ENCODE assay signal across 10 cellular contexts in the genomic region with DNA sequence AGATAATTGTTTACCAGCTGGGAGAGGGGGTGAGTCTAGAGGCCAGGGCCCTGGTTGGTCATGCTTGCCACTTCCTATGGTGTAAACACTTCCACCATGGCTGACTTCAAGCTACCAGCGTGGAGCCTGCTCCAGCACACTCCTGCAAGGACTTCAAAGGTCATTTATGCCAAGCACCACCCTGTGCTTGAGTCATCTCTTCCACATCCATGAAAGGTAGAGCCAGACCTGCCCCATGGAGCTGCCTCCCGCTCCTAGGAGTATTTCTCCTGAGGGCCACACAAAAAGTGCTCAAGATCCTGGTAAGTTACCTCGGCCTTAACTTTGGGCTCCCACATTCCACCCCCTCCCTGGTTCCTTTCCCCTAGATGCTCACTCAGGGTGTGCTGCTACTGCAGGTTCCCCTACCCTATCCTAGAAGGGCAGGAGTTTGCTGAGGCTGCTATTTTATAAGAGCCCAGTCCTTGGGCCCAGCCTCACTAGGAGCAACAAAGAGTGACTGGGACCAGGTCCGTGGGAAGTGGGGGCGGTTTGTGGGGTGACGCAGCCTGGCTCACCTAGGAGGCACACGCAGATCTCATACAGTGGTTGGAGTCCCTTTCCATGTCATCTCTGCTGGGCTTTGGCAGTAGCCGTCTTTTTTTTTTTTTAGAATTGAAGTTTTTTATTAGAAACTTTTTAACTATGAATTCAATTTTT. TPM values are rescaled to one million over a fixed set of nuclear protein-coding genes. Genes with fewer than 3 reads are reported as not detected.
DNase-seq lines count a peak whose midpoint lies in the region; ATAC-seq and TF ChIP-seq lines count a peak whose summit lies in the region.
"Had no signal": no experiment of that assay in that cellular context is flagged by ENCODE, and none has a peak within 500 bp of the region (broad histone marks: within the 10 kb centered on the region; RNA-seq: fewer than 3 reads in every experiment).

No MANE protein-coding gene starts in this region.

- peak; percentile 70 for ATAC-seq in stimulated activated naive CD8-positive, alpha-beta T cell treated with anti-CD3 and anti-CD28 coated beads, Interleukin-15, Interleukin-2, amounts not matched to agents 100 U/mL and 50 U/mL, for 24 hours
- ATAC-seq in stimulated activated naive CD8-positive, alpha-beta T cell treated with anti-CD3 and anti-CD28 coated beads, Interleukin-15, amount 100 ng/mL, for 72 hours, result no peak
- ATAC-seq in omental fat pad (ENCODE audit: low FRiP score) (peak; percentile 1), GM19452 (IDR thresholded peaks at IDR 0.05; ENCODE audit: unreplicated experiment) (no peak)
- ATAC-seq: natural killer cell had no signal

- peaks cover 15% of the 10 kb centered on the region for H3K27me3 Mint-ChIP-seq in stimulated activated naive CD8-positive, alpha-beta T cell treated with anti-CD3 and anti-CD28 coated beads, Interleukin-15, amount 100 ng/mL, for 72 hours
- no peaks in the 10 kb centered on the region for H3K27me3 Mint-ChIP-seq in mesothelial cell of epicardium (ENCODE audit: low read depth)

- no peak overlapping the region for H3K4me3 Mint-ChIP-seq in stimulated activated naive CD8-positive, alpha-beta T cell treated with anti-CD3 and anti-CD28 coated beads, Interleukin-15, amount 100 ng/mL, for 72 hours
- H3K4me3 Mint-ChIP-seq in mesothelial cell of epicardium, result no peak overlapping the region
- H3K4me3 Mint-ChIP-seq: natural killer cell had no signal

- peaks cover 0 to 4% of the 10 kb centered on the region in 2 donors for H3K9me3 Mint-ChIP-seq in stimulated activated naive CD8-positive, alpha-beta T cell treated with anti-CD3 and anti-CD28 coated beads, Interleukin-15, amount 100 ng/mL, for 72 hours
- H3K9me3 Mint-ChIP-seq in mesothelial cell of epicardium, result peaks cover 5% of the 10 kb centered on the region
- H3K9me3 Mint-ChIP-seq: natural killer cell had no signal

- TF ChIP-seq CTCF in omental fat pad (IDR thresholded peaks at IDR 0.05), result no peak
- TF ChIP-seq CTCF in mesothelial cell of epicardium (IDR thresholded peaks at IDR 0.05; ENCODE audit: unreplicated experiment), result no peak

- H3K36me3 Mint-ChIP-seq in mesothelial cell of epicardium, result no peaks in the 10 kb centered on the region
- H3K36me3 Mint-ChIP-seq: natural killer cell had no signal

- H3K4me1 Mint-ChIP-seq in stimulated activated naive CD8-positive, alpha-beta T cell treated with anti-CD3 and anti-CD28 coated beads, Interleukin-15, amount 100 ng/mL, for 72 hours, result peaks cover 27% of the 10 kb centered on the region
- H3K4me1 Mint-ChIP-seq in mesothelial cell of epicardium, result peaks cover 23% of the 10 kb centered on the region

- no peak overlapping the region for H3K27ac Mint-ChIP-seq in stimulated activated naive CD8-positive, alpha-beta T cell treated with anti-CD3 and anti-CD28 coated beads, Interleukin-15, amount 100 ng/mL, for 72 hours
- H3K27ac Mint-ChIP-seq in mesothelial cell of epicardium, result no peak overlapping the region
- H3K27ac Mint-ChIP-seq: natural killer cell had no signal

- DNase-seq in stimulated activated naive CD8-positive, alpha-beta T cell treated with anti-CD3 and anti-CD28 coated beads, Interleukin-15, Interleukin-2, amounts not matched to agents 100 U/mL and 50 U/mL, for 24 hours, result peak; percentile 61
- DNase-seq in stimulated activated naive CD8-positive, alpha-beta T cell treated with anti-CD3 and anti-CD28 coated beads, Interleukin-15, amount 100 ng/mL, for 72 hours, result no peak
- DNase-seq in astrocyte of the hippocampus (ENCODE audit: low read depth, low spot score) (peak; percentile 56), omental fat pad (ENCODE audit: low spot score) (no peak), hepatic stellate cell (ENCODE audit: low spot score) (no peak), mesothelial cell of epicardium (ENCODE audit: low spot score in 2 of 2, unreplicated experiment in 2 of 2) (no peak), glomerular visceral epithelial cell (ENCODE audit: extremely low spot score) (no peak)
- DNase-seq: natural killer cell, NCI-H187 had no signal

RNA-seq across cellular contexts. Expression of a gene that starts 2.4 kb away (rescaled TPM):
- 10 to 100 TPM in 2 of 4 donors, 1 to 10 TPM in 2; 3.2 to 62.0 (median 16.6) TPM for total RNA-seq in omental fat pad
- total RNA-seq in mesothelial cell of epicardium, result 1.3 to 1.5 TPM (median 1.4 TPM) in 3 replicates

RNA-seq across cellular contexts. Expression of a gene that starts 22.9 kb away (rescaled TPM):
- total RNA-seq in omental fat pad (not detected), mesothelial cell of epicardium (0.16 TPM in 1 of 3 replicates, not detected in the others)
- total RNA-seq: natural killer cell had no signal

RNA-seq across cellular contexts. Expression of a gene that starts 52.2 kb away (rescaled TPM):
- total RNA-seq in omental fat pad (1 to 10 TPM; 1.1 to 5.4 (median 1.8) TPM), mesothelial cell of epicardium (not detected in 3 replicates)

RNA-seq across cellular contexts. Expression of a gene that starts 57.5 kb away (rescaled TPM):
- total RNA-seq in omental fat pad (under 1 TPM in 2 of 4 donors, not detected in 2; 0.24 to 0.37 TPM), mesothelial cell of epicardium (not detected in 3 replicates)
- total RNA-seq: natural killer cell had no signal

Comparison
In these comparisons a context has a peak if more than half of its experiments do, and no peak if none do; other contexts are left out.
1. ATAC-seq: peak in stimulated activated naive CD8-positive, alpha-beta T cell treated with anti-CD3 and anti-CD28 coated beads, Interleukin-15, Interleukin-2, amounts not matched to agents 100 U/mL and 50 U/mL, for 24 hours (single experiment) and omental fat pad (single experiment); none in stimulated activated naive CD8-positive, alpha-beta T cell treated with anti-CD3 and anti-CD28 coated beads, Interleukin-15, amount 100 ng/mL, for 72 hours (single experiment) and GM19452 (single experiment).
2. DNase-seq: peak in stimulated activated naive CD8-positive, alpha-beta T cell treated with anti-CD3 and anti-CD28 coated beads, Interleukin-15, Interleukin-2, amounts not matched to agents 100 U/mL and 50 U/mL, for 24 hours (single experiment) and astrocyte of the hippocampus (single experiment); none in stimulated activated naive CD8-positive, alpha-beta T cell treated with anti-CD3 and anti-CD28 coated beads, Interleukin-15, amount 100 ng/mL, for 72 hours (0 of 2), omental fat pad (single experiment), hepatic stellate cell (single experiment), mesothelial cell of epicardium (0 of 2) and glomerular visceral epithelial cell (single experiment).